Comparison of ENCODE assay signal across 16 cellular contexts in genomic region chr20:50217207-50217949, GRCh38.
"Had no signal": no experiment of that assay in that cellular context is flagged by ENCODE, and none has a peak within 500 bp of the region (broad histone marks: within the 10 kb centered on the region; RNA-seq: fewer than 3 reads in every experiment).

No MANE protein-coding gene starts in this region.

- H3K27me3 ChIP-seq: cardiac muscle cell, right atrium auricular region, testis had no signal

- H3K9me3 ChIP-seq: esophagus squamous epithelium, right atrium auricular region, testis had no signal

- H3K36me3 ChIP-seq: cardiac muscle cell, esophagus squamous epithelium, right atrium auricular region had no signal

- DNase-seq: activated CD4-positive, alpha-beta memory T cell treated with anti-CD3 and anti-CD28 coated beads for 36 hours; activated CD4-positive, alpha-beta T cell treated with anti-CD3 and anti-CD28 coated beads for 36 hours; activated naive CD4-positive, alpha-beta T cell; activated naive CD8-positive, alpha-beta T cell treated with anti-CD3 and anti-CD28 coated beads, Interleukin-2, amount 10 ng/mL, durations not matched to agents 7 days and 5 days; amygdala; effector CD8-positive, alpha-beta T cell; esophagus squamous epithelium; midbrain; occipital lobe; stimulated activated CD4-positive, alpha-beta T cell treated with anti-CD3 and anti-CD28 coated beads, Interleukin-2, amount 100 ng/mL, for 48 hours; stimulated activated naive CD8-positive, alpha-beta T cell treated with anti-CD3 and anti-CD28 coated beads, Interleukin-15, amount 100 ng/mL, for 72 hours; testis had no signal

- H3K4me1 ChIP-seq: testis had no signal

- FAIRE-seq: endothelial cell of umbilical vein had no signal

- H3K27ac ChIP-seq: cardiac muscle cell, right atrium auricular region, testis had no signal

- ATAC-seq: activated CD4-positive, alpha-beta T cell treated with anti-CD3 and anti-CD28 coated beads for 36 hours; activated T-helper 17 cell treated with anti-CD3 and anti-CD28 coated beads, Interleukin-2, amount 50 U/mL, for 72 hours; stimulated activated naive CD8-positive, alpha-beta T cell treated with anti-CD3 and anti-CD28 coated beads, Interleukin-15, amount 100 ng/mL, for 72 hours had no signal

- H3K4me3 ChIP-seq: cardiac muscle cell, right atrium auricular region, testis had no signal
